Comparison of ENCODE assay signal across 2 cellular contexts in the genomic region with DNA sequence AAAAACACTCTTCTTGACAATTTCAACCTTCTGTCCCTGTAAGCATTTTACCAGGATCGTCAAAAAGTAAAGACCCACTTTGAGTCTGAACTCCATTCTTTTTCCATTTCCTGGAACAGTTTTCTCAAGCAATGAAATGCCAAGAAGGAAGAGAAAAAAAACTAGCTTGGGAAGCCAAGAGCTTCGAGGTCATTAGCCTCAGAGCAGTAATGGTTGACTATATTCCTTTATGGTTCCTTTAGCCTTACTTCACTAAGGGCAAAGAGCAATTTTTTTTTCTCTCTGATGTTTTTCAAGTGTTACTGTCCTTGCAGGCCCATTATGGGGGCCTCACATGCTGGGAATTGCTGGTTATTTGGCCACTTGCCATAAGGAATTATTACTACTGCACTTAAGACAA.
A peak's percentile ranks its signal among the peaks of the same experiment; 100 is the strongest.
TF ChIP-seq lines count a peak whose summit lies in the region.

No MANE protein-coding gene starts in this region.

TF ChIP-seq in liver, 16 proteins besides CTCF, POLR2A, EP300 and RAD21 (continued from another document):
- TF ChIP-seq FOXA1 (IDR thresholded peaks at IDR 0.05) (no peak), YY1 (IDR thresholded peaks at IDR 0.05) (no peak), JUND (IDR thresholded peaks at IDR 0.05) (no peak), RXRA (IDR thresholded peaks at IDR 0.05) (peak; percentile 32 to 37)
- TF ChIP-seq, protein P1, sequence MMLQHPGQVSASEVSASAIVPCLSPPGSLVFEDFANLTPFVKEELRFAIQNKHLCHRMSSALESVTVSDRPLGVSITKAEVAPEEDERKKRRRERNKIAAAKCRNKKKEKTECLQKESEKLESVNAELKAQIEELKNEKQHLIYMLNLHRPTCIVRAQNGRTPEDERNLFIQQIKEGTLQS (IDR thresholded peaks at IDR 0.05): no peak

TF ChIP-seq in HepG2, 621 proteins besides CTCF, POLR2A, EP300 and RAD21:
- TF ChIP-seq, protein P2, sequence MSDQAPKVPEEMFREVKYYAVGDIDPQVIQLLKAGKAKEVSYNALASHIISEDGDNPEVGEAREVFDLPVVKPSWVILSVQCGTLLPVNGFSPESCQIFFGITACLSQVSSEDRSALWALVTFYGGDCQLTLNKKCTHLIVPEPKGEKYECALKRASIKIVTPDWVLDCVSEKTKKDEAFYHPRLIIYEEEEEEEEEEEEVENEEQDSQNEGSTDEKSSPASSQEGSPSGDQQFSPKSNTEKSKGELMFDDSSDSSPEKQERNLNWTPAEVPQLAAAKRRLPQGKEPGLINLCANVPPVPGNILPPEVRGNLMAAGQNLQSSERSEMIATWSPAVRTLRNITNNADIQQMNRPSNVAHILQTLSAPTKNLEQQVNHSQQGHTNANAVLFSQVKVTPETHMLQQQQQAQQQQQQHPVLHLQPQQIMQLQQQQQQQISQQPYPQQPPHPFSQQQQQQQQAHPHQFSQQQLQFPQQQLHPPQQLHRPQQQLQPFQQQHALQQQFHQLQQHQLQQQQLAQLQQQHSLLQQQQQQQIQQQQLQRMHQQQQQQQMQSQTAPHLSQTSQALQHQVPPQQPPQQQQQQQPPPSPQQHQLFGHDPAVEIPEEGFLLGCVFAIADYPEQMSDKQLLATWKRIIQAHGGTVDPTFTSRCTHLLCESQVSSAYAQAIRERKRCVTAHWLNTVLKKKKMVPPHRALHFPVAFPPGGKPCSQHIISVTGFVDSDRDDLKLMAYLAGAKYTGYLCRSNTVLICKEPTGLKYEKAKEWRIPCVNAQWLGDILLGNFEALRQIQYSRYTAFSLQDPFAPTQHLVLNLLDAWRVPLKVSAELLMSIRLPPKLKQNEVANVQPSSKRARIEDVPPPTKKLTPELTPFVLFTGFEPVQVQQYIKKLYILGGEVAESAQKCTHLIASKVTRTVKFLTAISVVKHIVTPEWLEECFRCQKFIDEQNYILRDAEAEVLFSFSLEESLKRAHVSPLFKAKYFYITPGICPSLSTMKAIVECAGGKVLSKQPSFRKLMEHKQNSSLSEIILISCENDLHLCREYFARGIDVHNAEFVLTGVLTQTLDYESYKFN (CRISPR knock-in tag; conservative IDR thresholded peaks at IDR 0.05): no peak
- no peak for TF ChIP-seq DNMT3B (CRISPR knock-in tag; conservative IDR thresholded peaks at IDR 0.05)
- TF ChIP-seq NFYC (CRISPR knock-in tag; IDR thresholded peaks at IDR 0.05): no peak
- TF ChIP-seq HMGA1 (CRISPR knock-in tag; conservative IDR thresholded peaks at IDR 0.05): no peak
- no peak for TF ChIP-seq ZNF567 (CRISPR knock-in tag; IDR thresholded peaks at IDR 0.05; ENCODE audit: borderline replicate concordance)
- TF ChIP-seq, protein P3, sequence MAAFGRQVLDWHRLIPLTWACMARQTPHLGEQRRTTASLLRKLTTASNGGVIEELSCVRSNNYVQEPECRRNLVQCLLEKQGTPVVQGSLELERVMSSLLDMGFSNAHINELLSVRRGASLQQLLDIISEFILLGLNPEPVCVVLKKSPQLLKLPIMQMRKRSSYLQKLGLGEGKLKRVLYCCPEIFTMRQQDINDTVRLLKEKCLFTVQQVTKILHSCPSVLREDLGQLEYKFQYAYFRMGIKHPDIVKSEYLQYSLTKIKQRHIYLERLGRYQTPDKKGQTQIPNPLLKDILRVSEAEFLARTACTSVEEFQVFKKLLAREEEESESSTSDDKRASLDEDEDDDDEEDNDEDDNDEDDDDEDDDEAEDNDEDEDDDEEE (CRISPR knock-in tag; IDR thresholded peaks at IDR 0.05): no peak
- TF ChIP-seq ZNF317 (CRISPR knock-in tag; IDR thresholded peaks at IDR 0.05): no peak
- TF ChIP-seq, protein P4, sequence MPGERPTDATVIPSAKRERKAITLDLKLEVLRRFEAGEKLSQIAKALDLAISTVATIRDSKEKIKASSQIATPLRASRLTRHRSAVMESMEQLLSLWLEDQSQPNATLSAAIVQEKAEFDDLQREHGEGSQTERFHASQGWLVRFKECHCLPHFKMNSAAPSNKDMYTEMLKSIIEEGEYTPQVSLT (CRISPR knock-in tag; IDR thresholded peaks at IDR 0.05; ENCODE audit: borderline replicate concordance, low read depth): no peak
- TF ChIP-seq, protein P5, sequence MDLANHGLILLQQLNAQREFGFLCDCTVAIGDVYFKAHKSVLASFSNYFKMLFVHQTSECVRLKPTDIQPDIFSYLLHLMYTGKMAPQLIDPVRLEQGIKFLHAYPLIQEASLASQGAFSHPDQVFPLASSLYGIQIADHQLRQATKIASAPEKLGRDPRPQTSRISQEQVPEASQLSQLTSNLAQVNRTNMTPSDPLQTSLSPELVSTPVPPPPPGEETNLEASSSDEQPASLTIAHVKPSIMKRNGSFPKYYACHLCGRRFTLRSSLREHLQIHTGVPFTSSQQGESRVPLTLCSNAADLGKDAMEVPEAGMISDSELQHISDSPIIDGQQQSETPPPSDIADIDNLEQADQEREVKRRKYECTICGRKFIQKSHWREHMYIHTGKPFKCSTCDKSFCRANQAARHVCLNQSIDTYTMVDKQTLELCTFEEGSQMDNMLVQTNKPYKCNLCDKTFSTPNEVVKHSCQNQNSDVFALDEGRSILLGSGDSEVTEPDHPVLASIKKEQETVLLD (CRISPR knock-in tag; IDR thresholded peaks at IDR 0.05; ENCODE audit: low read depth): no peak
- no peak for TF ChIP-seq ZSCAN12 (CRISPR knock-in tag; IDR thresholded peaks at IDR 0.05)
- TF ChIP-seq, protein P6, sequence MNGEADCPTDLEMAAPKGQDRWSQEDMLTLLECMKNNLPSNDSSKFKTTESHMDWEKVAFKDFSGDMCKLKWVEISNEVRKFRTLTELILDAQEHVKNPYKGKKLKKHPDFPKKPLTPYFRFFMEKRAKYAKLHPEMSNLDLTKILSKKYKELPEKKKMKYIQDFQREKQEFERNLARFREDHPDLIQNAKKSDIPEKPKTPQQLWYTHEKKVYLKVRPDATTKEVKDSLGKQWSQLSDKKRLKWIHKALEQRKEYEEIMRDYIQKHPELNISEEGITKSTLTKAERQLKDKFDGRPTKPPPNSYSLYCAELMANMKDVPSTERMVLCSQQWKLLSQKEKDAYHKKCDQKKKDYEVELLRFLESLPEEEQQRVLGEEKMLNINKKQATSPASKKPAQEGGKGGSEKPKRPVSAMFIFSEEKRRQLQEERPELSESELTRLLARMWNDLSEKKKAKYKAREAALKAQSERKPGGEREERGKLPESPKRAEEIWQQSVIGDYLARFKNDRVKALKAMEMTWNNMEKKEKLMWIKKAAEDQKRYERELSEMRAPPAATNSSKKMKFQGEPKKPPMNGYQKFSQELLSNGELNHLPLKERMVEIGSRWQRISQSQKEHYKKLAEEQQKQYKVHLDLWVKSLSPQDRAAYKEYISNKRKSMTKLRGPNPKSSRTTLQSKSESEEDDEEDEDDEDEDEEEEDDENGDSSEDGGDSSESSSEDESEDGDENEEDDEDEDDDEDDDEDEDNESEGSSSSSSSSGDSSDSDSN (CRISPR knock-in tag; IDR thresholded peaks at IDR 0.05): no peak
- TF ChIP-seq ZNF138 (CRISPR knock-in tag; IDR thresholded peaks at IDR 0.05; ENCODE audit: low read depth): no peak
- TF ChIP-seq NFRKB (IDR thresholded peaks at IDR 0.05): no peak
- no peak for TF ChIP-seq ZNF598 (CRISPR knock-in tag; IDR thresholded peaks at IDR 0.05; ENCODE audit: borderline replicate concordance)
- no peak for TF ChIP-seq HMG20A (CRISPR knock-in tag; IDR thresholded peaks at IDR 0.05; ENCODE audit: borderline replicate concordance)
- TF ChIP-seq GLI4 (CRISPR knock-in tag; IDR thresholded peaks at IDR 0.05; ENCODE audit: borderline replicate concordance): no peak
- TF ChIP-seq ZNF552 (CRISPR knock-in tag; IDR thresholded peaks at IDR 0.05; ENCODE audit: borderline replicate concordance): no peak
- no peak for TF ChIP-seq HNF4A (CRISPR knock-in tag; IDR thresholded peaks at IDR 0.05)
- TF ChIP-seq ZNF780A (CRISPR knock-in tag; IDR thresholded peaks at IDR 0.05): no peak
- TF ChIP-seq ZNF766 (CRISPR knock-in tag; IDR thresholded peaks at IDR 0.05; ENCODE audit: borderline replicate concordance): no peak
